ENCODE assay signal across 1 cellular context in the genomic region with DNA sequence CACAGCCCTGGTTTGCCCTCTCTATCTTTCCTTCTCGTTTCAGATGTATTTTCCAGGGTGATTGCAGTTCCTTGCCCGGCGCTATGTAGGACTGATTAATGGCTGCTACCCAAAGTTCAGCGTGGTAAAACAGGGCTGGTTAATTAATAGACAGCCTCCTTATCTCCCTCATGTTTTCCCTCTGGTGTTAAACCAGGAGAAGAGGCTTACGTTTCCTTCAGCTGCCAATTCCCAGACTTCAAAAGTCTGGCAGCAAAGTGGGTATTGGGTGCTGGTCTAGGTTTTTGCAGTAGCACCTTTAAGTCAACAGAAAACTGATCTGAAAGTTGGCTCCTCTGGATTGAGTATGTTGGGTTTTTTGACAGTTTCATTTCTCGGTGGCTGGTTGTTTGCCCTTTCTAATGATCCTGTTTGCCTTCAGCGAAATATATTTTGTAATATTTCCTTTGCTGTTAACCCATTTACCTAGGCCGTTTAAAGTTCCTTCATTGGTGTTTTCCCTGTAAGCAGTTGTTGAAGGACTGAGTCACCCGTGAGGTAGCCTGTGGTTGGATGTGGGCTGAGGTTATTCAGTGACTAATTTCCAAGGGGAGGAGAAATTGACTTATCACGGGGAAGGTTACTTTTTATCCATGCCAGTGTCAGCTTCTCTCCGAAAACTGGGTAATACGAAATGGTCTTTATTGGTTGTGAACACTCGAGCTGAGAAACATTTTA.
TF ChIP-seq lines count a peak whose summit lies in the region.

No MANE protein-coding gene starts in this region.

TF ChIP-seq in liver, 16 proteins besides CTCF, POLR2A, EP300 and RAD21 (continued from another document):
- TF ChIP-seq REST (IDR thresholded peaks at IDR 0.05) (peak; percentile 77), TAF1 (conservative IDR thresholded peaks at IDR 0.05) (peak; percentile 88), GABPA (IDR thresholded peaks at IDR 0.05 in 1 of 2, conservative IDR thresholded peaks at IDR 0.05 in 1 of 2) (no peak)
